ENCODE assay signal across 17 cellular contexts in the genomic region with DNA sequence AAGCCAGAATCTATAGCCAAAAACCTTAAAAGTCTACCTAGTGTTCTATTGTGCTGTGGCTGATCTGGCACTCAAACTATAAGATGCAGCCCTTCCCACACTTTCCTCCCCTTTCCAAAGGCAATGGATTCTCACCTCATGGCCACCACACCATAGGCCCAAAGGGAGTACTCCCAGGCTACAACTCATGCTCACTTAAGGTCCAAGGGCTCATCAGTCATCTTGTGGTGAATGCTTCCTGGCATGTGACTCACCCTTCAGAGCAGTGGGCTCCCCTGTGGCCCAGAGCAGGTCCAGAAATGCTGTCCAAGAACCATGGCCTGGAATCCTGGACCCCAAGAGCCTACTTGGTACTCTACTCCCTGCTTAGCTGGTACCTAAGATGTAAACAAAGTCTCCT.
"Had no signal": no experiment of that assay in that cellular context is flagged by ENCODE, and none has a peak within 500 bp of the region (broad histone marks: within the 10 kb centered on the region; RNA-seq: fewer than 3 reads in every experiment).

No MANE protein-coding gene starts in this region.

- DNase-seq: KBM-7, MG63, NCI-H1092, NCI-H1105 treated with DMSO at 0.1 percent for 48 hours, NCI-H1417 treated with DMSO at 0.1 percent for 48 hours, NCI-H146, NCI-H1694 treated with DMSO at 0.1 percent for 48 hours, NCI-H1930, NCI-H2081, NCI-H2107, NCI-H2227 treated with DMSO at 0.1 percent for 48 hours, NCI-H524, NCI-H774, SHP77, SK-N-SH, SW 1271, T-cell had no signal
